ENCODE assay signal across 23 cellular contexts in genomic region chr2:239642406-239643004, GRCh38.
"Had no signal": no experiment of that assay in that cellular context is flagged by ENCODE, and none has a peak within 500 bp of the region (broad histone marks: within the 10 kb centered on the region; RNA-seq: fewer than 3 reads in every experiment).

No MANE protein-coding gene starts in this region.

- H3K27me3 Mint-ChIP-seq: natural killer cell treated with Interleukin-12 subunit alpha and Interleukin-12 subunit beta and Interleukin-15 and Interleukin-18, amount 100 ng/mL, for 72 hours had no signal

- H3K4me1 Mint-ChIP-seq: activated naive CD4-positive, alpha-beta T cell treated with anti-CD3 and anti-CD28 coated beads, Interleukin-2, amount 10 ng/mL, durations not matched to agents 7 days and 5 days; mesothelial cell of epicardium had no signal

- H3K36me3 Mint-ChIP-seq: activated naive CD4-positive, alpha-beta T cell treated with anti-CD3 and anti-CD28 coated beads, Interleukin-2, amount 10 ng/mL, durations not matched to agents 7 days and 5 days; mesothelial cell of epicardium; natural killer cell treated with Interleukin-12 subunit alpha and Interleukin-12 subunit beta and Interleukin-15 and Interleukin-18, amount 100 ng/mL, for 72 hours; T-cell had no signal

- H3K27ac ChIP-seq: cardiac muscle cell, foreskin keratinocyte, left lung, neutrophil, parathyroid adenoma, WERI-Rb-1 had no signal

- H3K4me1 ChIP-seq: foreskin keratinocyte, left lung, parathyroid adenoma had no signal

- DNase-seq: activated CD4-positive, alpha-beta T cell treated with anti-CD3 and anti-CD28 coated beads, Interleukin-2, amount 50 U/mL, for 1 hour; activated CD4-positive, CD25-positive, alpha-beta regulatory T cell treated with anti-CD3 and anti-CD28 coated beads, Interleukin-2, amount 50 U/mL, for 72 hours; activated CD8-positive, alpha-beta T cell treated with anti-CD3 and anti-CD28 coated beads, Interleukin-2, amount 10 ng/mL, durations not matched to agents 7 days and 5 days; activated effector memory CD4-positive, alpha-beta T cell treated with anti-CD3 and anti-CD28 coated beads, Interleukin-2, amount 50 U/mL, for 16 hours; activated naive CD4-positive, alpha-beta T cell treated with anti-CD3 and anti-CD28 coated beads, Interleukin-2, amount 10 ng/mL, durations not matched to agents 7 days and 5 days; activated T-cell treated with anti-CD3 and anti-CD28 coated beads, Interleukin-2, amount 50 U/mL, for 48 hours; amygdala; effector CD4-positive, alpha-beta T cell; foreskin keratinocyte; left lung; right cardiac atrium; stimulated activated CD4-positive, alpha-beta T cell treated with anti-CD3 and anti-CD28 coated beads, Interleukin-12 subunit alpha, Interleukin-12 subunit beta, amount 100 ng/mL, for 4 hours; stimulated activated CD4-positive, alpha-beta T cell treated with anti-CD3 and anti-CD28 coated beads, Interleukin-4, amount 100 ng/mL, for 4 hours; stimulated activated naive CD8-positive, alpha-beta T cell treated with anti-CD3 and anti-CD28 coated beads, Interleukin-15, Interleukin-2, amounts not matched to agents 100 U/mL and 50 U/mL, for 24 hours; T-cell; WERI-Rb-1 had no signal

- H3K4me3 Mint-ChIP-seq: activated CD8-positive, alpha-beta T cell treated with anti-CD3 and anti-CD28 coated beads, Interleukin-2, amount 10 ng/mL, durations not matched to agents 7 days and 5 days; activated naive CD4-positive, alpha-beta T cell treated with anti-CD3 and anti-CD28 coated beads, Interleukin-2, amount 10 ng/mL, durations not matched to agents 7 days and 5 days; mesothelial cell of epicardium; natural killer cell treated with Interleukin-12 subunit alpha and Interleukin-12 subunit beta and Interleukin-15 and Interleukin-18, amount 100 ng/mL, for 72 hours; T-cell had no signal

- H3K27me3 ChIP-seq: cardiac muscle cell, foreskin keratinocyte had no signal

- H3K9me3 Mint-ChIP-seq: natural killer cell treated with Interleukin-12 subunit alpha and Interleukin-12 subunit beta and Interleukin-15 and Interleukin-18, amount 100 ng/mL, for 72 hours; T-cell had no signal

- H3K9me3 ChIP-seq: left lung, neutrophil had no signal

- ATAC-seq: activated CD8-positive, alpha-beta T cell treated with anti-CD3 and anti-CD28 coated beads, Interleukin-2, amount 10 ng/mL, durations not matched to agents 7 days and 5 days; foreskin keratinocyte; left lung; right cardiac atrium; stimulated activated naive CD8-positive, alpha-beta T cell treated with anti-CD3 and anti-CD28 coated beads, Interleukin-15, Interleukin-2, amounts not matched to agents 100 U/mL and 50 U/mL, for 24 hours; T-cell had no signal

- H3K27ac Mint-ChIP-seq: activated CD8-positive, alpha-beta T cell treated with anti-CD3 and anti-CD28 coated beads, Interleukin-2, amount 10 ng/mL, durations not matched to agents 7 days and 5 days; activated naive CD4-positive, alpha-beta T cell treated with anti-CD3 and anti-CD28 coated beads, Interleukin-2, amount 10 ng/mL, durations not matched to agents 7 days and 5 days; mesothelial cell of epicardium; natural killer cell treated with Interleukin-12 subunit alpha and Interleukin-12 subunit beta and Interleukin-15 and Interleukin-18, amount 100 ng/mL, for 72 hours; T-cell had no signal

- H3K4me3 ChIP-seq: cardiac muscle cell, left lung had no signal

- FAIRE-seq: endometrium, TTC549 had no signal

- H3K36me3 ChIP-seq: cardiac muscle cell, left lung, neutrophil, WERI-Rb-1 had no signal
